ENCODE assay signal across 16 cellular contexts in the genomic region with DNA sequence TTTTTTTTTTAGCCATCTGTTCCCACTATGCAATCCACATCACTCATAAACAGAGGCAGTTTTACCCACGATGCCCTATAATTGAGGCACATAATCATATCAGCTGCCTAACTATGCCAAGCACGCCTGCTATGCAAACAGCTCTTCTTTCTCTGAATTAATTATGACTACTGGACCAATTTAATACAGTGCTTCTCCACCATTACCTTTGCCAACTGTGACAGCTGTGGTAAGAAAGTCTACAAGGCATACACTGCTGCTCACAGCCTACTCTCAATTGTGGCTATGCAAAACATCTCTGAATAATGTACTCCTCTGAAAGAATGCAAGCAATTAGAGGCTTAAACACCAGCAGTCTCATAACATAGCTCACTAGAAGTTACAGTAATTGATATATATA.
DNase-seq lines count a peak whose midpoint lies in the region; ATAC-seq lines count a peak whose summit lies in the region.
"Had no signal": no experiment of that assay in that cellular context is flagged by ENCODE, and none has a peak within 500 bp of the region (broad histone marks: within the 10 kb centered on the region; RNA-seq: fewer than 3 reads in every experiment).

No MANE protein-coding gene starts in this region.

- no peak overlapping the region for H2BK120ac ChIP-seq in neuronal stem cell (ENCODE audit: low read depth, low read length)

- no peak overlapping the region for H2BK12ac ChIP-seq in neuronal stem cell (ENCODE audit: low read length)

- DNase-seq in DMS 273 (lab: John Stamatoyannopoulos, UW; ENCODE audit: unreplicated experiment) (peak; percentile 92), NCI-H1436 treated with DMSO at 0.1 percent for 48 hours (lab: John Stamatoyannopoulos, UW) (peak; percentile 2), adipocyte (ENCODE audit: low read depth) (peak; percentile 2), neuronal stem cell (ENCODE audit: low spot score) (no peak)
- no peak for DNase-seq in activated effector memory CD4-positive, alpha-beta T cell treated with Interleukin-2 at 50 U/mL for 16 hours
- DNase-seq: activated CD8-positive, alpha-beta T cell treated with anti-CD3 and anti-CD28 coated beads, Interleukin-2, amount 10 ng/mL, durations not matched to agents 7 days and 5 days; DMS79; dorsolateral prefrontal cortex; psoas muscle; stimulated activated CD4-positive, alpha-beta T cell treated with anti-CD3 and anti-CD28 coated beads, Interleukin-4, amount 100 ng/mL, for 24 hours; trophoblast cell had no signal

- no peak overlapping the region for H3K18ac ChIP-seq in neuronal stem cell (ENCODE audit: low read length)

- no peak overlapping the region for H3K27ac ChIP-seq in neuronal stem cell (replicated peaks; ENCODE audit: low read length)
- H3K27ac ChIP-seq: ascending aorta, dorsolateral prefrontal cortex, psoas muscle had no signal

- H3K9ac ChIP-seq in adipocyte (ENCODE audit: low read length) (no peak overlapping the region), neuronal stem cell (ENCODE audit: low read depth, low read length, poor library complexity) (no peak overlapping the region)

- no peak overlapping the region for H3K4me2 ChIP-seq in neuronal stem cell (ENCODE audit: insufficient read depth, low read length, poor library complexity, severe bottlenecking)

- H3K14ac ChIP-seq in neuronal stem cell (ENCODE audit: low read length), result no peak overlapping the region

- H3K36me3 ChIP-seq in adipocyte (ENCODE audit: control insufficient read depth, insufficient read depth, low read length, severe bottlenecking) (no peaks in the 10 kb centered on the region), neuronal stem cell (replicated peaks in 1 of 2; ENCODE audit: control insufficient read depth in 2 of 2, insufficient read depth in 2 of 2, low read length in 2 of 2) (no peaks in the 10 kb centered on the region)
- H3K36me3 ChIP-seq: ascending aorta had no signal

- H4K8ac ChIP-seq in neuronal stem cell (ENCODE audit: low read depth, low read length), result no peak overlapping the region

- H4K91ac ChIP-seq in neuronal stem cell (ENCODE audit: low read depth, low read length, poor library complexity), result no peak overlapping the region

- H2BK15ac ChIP-seq in neuronal stem cell (ENCODE audit: low read length), result no peak overlapping the region

- no peak overlapping the region for H2AK5ac ChIP-seq in neuronal stem cell (ENCODE audit: low read depth, low read length)

- no peak overlapping the region for H3K23ac ChIP-seq in neuronal stem cell (ENCODE audit: low read depth, low read length, poor library complexity)

- H2BK5ac ChIP-seq in neuronal stem cell (ENCODE audit: low read length), result no peak overlapping the region

- peak; percentile 60 for ATAC-seq in GM19463 (IDR thresholded peaks at IDR 0.05; ENCODE audit: unreplicated experiment)
- no peak for ATAC-seq in HG03432 (IDR thresholded peaks at IDR 0.05; ENCODE audit: unreplicated experiment)
- no peak for ATAC-seq in GM19452 (IDR thresholded peaks at IDR 0.05; ENCODE audit: unreplicated experiment)
- ATAC-seq: activated CD8-positive, alpha-beta T cell treated with anti-CD3 and anti-CD28 coated beads, Interleukin-2, amount 10 ng/mL, durations not matched to agents 7 days and 5 days; psoas muscle; stimulated activated effector memory CD8-positive, alpha-beta T cell treated with anti-CD3 and anti-CD28 coated beads, Interleukin-12 subunit alpha, Interleukin-12 subunit beta, amount 100 ng/mL, for 72 hours had no signal

- H3K27me3 ChIP-seq in adipocyte (replicated peaks; ENCODE audit: control insufficient read depth, insufficient read depth, low read length) (no peaks in the 10 kb centered on the region), neuronal stem cell (ENCODE audit: control insufficient read depth in 3 of 3, insufficient read depth in 3 of 3, low read depth in 1 of 3, low read length in 3 of 3) (no peaks in the 10 kb centered on the region)
- H3K27me3 ChIP-seq: ascending aorta, dorsolateral prefrontal cortex had no signal

- H2AFZ ChIP-seq in neuronal stem cell (ENCODE audit: low read length), result no peak overlapping the region

- no peak overlapping the region for H3K4me3 ChIP-seq in adipocyte (ENCODE audit: low read length)
- no peak overlapping the region for H3K4me3 ChIP-seq in neuronal stem cell (ENCODE audit: low read length in 2 of 2)
- H3K4me3 ChIP-seq: ascending aorta, dorsolateral prefrontal cortex, psoas muscle had no signal

- WGBS in neuronal stem cell (ENCODE audit: extremely low coverage in 2 of 2, insufficient read length in 2 of 2, insufficient replicate concordance in 1 of 2), 2 donors, result no CpG with 5 or more reads among the region's 2 CpGs

- no peak overlapping the region for H3K4ac ChIP-seq in neuronal stem cell (ENCODE audit: low read length)

- H3K4me1 ChIP-seq in adipocyte (ENCODE audit: control insufficient read depth, insufficient read depth, low read length) (peaks cover 6% of the 10 kb centered on the region), neuronal stem cell (ENCODE audit: control insufficient read depth in 2 of 2, insufficient read depth in 1 of 2, low read depth in 1 of 2, low read length in 2 of 2) (no peaks in the 10 kb centered on the region)
- H3K4me1 ChIP-seq: ascending aorta had no signal

- no peaks in the 10 kb centered on the region for H3K9me3 ChIP-seq in adipocyte (ENCODE audit: control insufficient read depth, low read length)
- H3K9me3 ChIP-seq in neuronal stem cell (replicated peaks in 1 of 2; ENCODE audit: control insufficient read depth in 2 of 2, insufficient read depth in 1 of 2, low read depth in 1 of 2, low read length in 2 of 2), result no peaks in the 10 kb centered on the region
- H3K9me3 ChIP-seq: ascending aorta, psoas muscle had no signal

- H3K79me1 ChIP-seq in neuronal stem cell (ENCODE audit: low read depth, low read length), result no peaks in the 10 kb centered on the region

Comparison
In these comparisons a context has a peak if more than half of its experiments do, and no peak if none do; other contexts are left out.
1. DNase-seq: peak in DMS 273 (single experiment), NCI-H1436 treated with DMSO at 0.1 percent for 48 hours (single experiment) and adipocyte (single experiment); none in activated effector memory CD4-positive, alpha-beta T cell treated with Interleukin-2 at 50 U/mL for 16 hours (single experiment) and neuronal stem cell (single experiment).